ENCODE assay signal across 9 cellular contexts in genomic region chr17:39027440-39028035, GRCh38.
DNase-seq lines count a peak whose midpoint lies in the region; ATAC-seq and TF ChIP-seq lines count a peak whose summit lies in the region.
"Had no signal": no experiment of that assay in that cellular context is flagged by ENCODE, and none has a peak within 500 bp of the region (broad histone marks: within the 10 kb centered on the region; RNA-seq: fewer than 3 reads in every experiment).

No MANE protein-coding gene starts in this region.

- peaks cover 2% of the 10 kb centered on the region for H3K27me3 Mint-ChIP-seq in activated naive CD8-positive, alpha-beta T cell
- peaks cover 20% of the 10 kb centered on the region for H3K27me3 Mint-ChIP-seq in activated naive CD8-positive, alpha-beta T cell treated with anti-CD3 and anti-CD28 coated beads, Interleukin-2, amount 50 U/mL, for 24 hours

- TF ChIP-seq POLR2A in esophagus muscularis mucosa (IDR thresholded peaks at IDR 0.05; ENCODE audit: low read depth) (no peak), vagina (IDR thresholded peaks at IDR 0.05) (no peak)

- peak overlapping the region; percentile 56 for H3K4me3 Mint-ChIP-seq in activated naive CD8-positive, alpha-beta T cell
- no peak overlapping the region for H3K4me3 Mint-ChIP-seq in activated naive CD8-positive, alpha-beta T cell treated with anti-CD3 and anti-CD28 coated beads, Interleukin-2, amount 50 U/mL, for 24 hours

- DNase-seq in activated naive CD8-positive, alpha-beta T cell treated with anti-CD3 and anti-CD28 coated beads, Interleukin-2, amount 50 U/mL, for 24 hours = no peak
- DNase-seq in esophagus muscularis mucosa (ENCODE audit: extremely low spot score) (no peak), vagina (ENCODE audit: extremely low spot score in 2 of 2) (peak in 1 of 2 donors; percentile 19)
- DNase-seq in stimulated activated CD4-positive, alpha-beta T cell treated with anti-CD3 and anti-CD28 coated beads, Interleukin-2, amount 100 ng/mL, for 48 hours = no peak
- no peak for DNase-seq in central memory CD4-positive, alpha-beta T cell
- DNase-seq: NCI-H1436 treated with DMSO at 0.1 percent for 48 hours had no signal

- no peak overlapping the region for H3K27ac Mint-ChIP-seq in activated naive CD8-positive, alpha-beta T cell
- H3K27ac Mint-ChIP-seq in activated naive CD8-positive, alpha-beta T cell treated with anti-CD3 and anti-CD28 coated beads, Interleukin-2, amount 50 U/mL, for 24 hours = no peak overlapping the region

- H3K9me3 ChIP-seq in esophagus muscularis mucosa = no peaks in the 10 kb centered on the region
- H3K9me3 ChIP-seq in muscle layer of colon (ENCODE audit: low read length) = no peaks in the 10 kb centered on the region
- H3K9me3 ChIP-seq in vagina = no peaks in the 10 kb centered on the region

- no peak for ATAC-seq in activated naive CD8-positive, alpha-beta T cell treated with anti-CD3 and anti-CD28 coated beads, Interleukin-2, amount 50 U/mL, for 24 hours
- ATAC-seq in HG03565 (IDR thresholded peaks at IDR 0.05; ENCODE audit: unreplicated experiment) = no peak

- peaks cover 17% of the 10 kb centered on the region for H3K4me1 Mint-ChIP-seq in activated naive CD8-positive, alpha-beta T cell (ENCODE audit: low read depth)
- H3K4me1 Mint-ChIP-seq in activated naive CD8-positive, alpha-beta T cell treated with anti-CD3 and anti-CD28 coated beads, Interleukin-2, amount 50 U/mL, for 24 hours = peaks cover 7% of the 10 kb centered on the region

- no peak for TF ChIP-seq EP300 in esophagus muscularis mucosa (IDR thresholded peaks at IDR 0.05)

- 30% methylated on average over 21 of the region's 22 CpGs for WGBS in esophagus muscularis mucosa

- H3K4me1 ChIP-seq in esophagus muscularis mucosa = peaks cover 5 to 16% (median 14%) of the 10 kb centered on the region in 4 donors
- no peaks in the 10 kb centered on the region for H3K4me1 ChIP-seq in muscle layer of colon (ENCODE audit: insufficient read depth, low read length)
- H3K4me1 ChIP-seq in vagina = peaks cover 12% of the 10 kb centered on the region

- no peaks in the 10 kb centered on the region for H3K9me3 Mint-ChIP-seq in activated naive CD8-positive, alpha-beta T cell (ENCODE audit: low read depth)
- H3K9me3 Mint-ChIP-seq in activated naive CD8-positive, alpha-beta T cell treated with anti-CD3 and anti-CD28 coated beads, Interleukin-2, amount 50 U/mL, for 24 hours = no peaks in the 10 kb centered on the region

- intact Hi-C loops in esophagus muscularis mucosa (cut with DNase I) (no loop called here), vagina (cut with DNase I) (no loop called here)

- no peaks in the 10 kb centered on the region for H3K36me3 Mint-ChIP-seq in activated naive CD8-positive, alpha-beta T cell
- H3K36me3 Mint-ChIP-seq in activated naive CD8-positive, alpha-beta T cell treated with anti-CD3 and anti-CD28 coated beads, Interleukin-2, amount 50 U/mL, for 24 hours (ENCODE audit: low read depth) = no peaks in the 10 kb centered on the region

- H3K27me3 ChIP-seq in esophagus muscularis mucosa = peaks cover 0 to 15% (median 0%) of the 10 kb centered on the region in 4 donors
- peaks cover 0 to 4% of the 10 kb centered on the region in 2 donors for H3K27me3 ChIP-seq in muscle layer of colon (ENCODE audit: control insufficient read depth in 1 of 2, insufficient read depth in 2 of 2, low read length in 2 of 2)
- no peaks in the 10 kb centered on the region for H3K27me3 ChIP-seq in vagina

- H3K36me3 ChIP-seq in esophagus muscularis mucosa (no peaks in the 10 kb centered on the region), muscle layer of colon (ENCODE audit: insufficient read depth, low read length) (no peaks in the 10 kb centered on the region), vagina (no peaks in the 10 kb centered on the region)

- H3K4me3 ChIP-seq in esophagus muscularis mucosa (peak overlapping the region; percentile 49 to 64 (median 52)), muscle layer of colon (ENCODE audit: low read depth in 1 of 2, low read length in 2 of 2) (peak overlapping the region; percentile 16 to 41), vagina (peak overlapping the region; percentile 39 to 42)

- H3K9ac ChIP-seq in muscle layer of colon (ENCODE audit: low read length) = peak overlapping the region; percentile 5

- no peak for TF ChIP-seq CTCF in esophagus muscularis mucosa (IDR thresholded peaks at IDR 0.05)
- TF ChIP-seq CTCF in vagina (IDR thresholded peaks at IDR 0.05) = no peak

- peak overlapping the region; percentile 25 to 58 (median 48) for H3K27ac ChIP-seq in esophagus muscularis mucosa (replicated peaks in 1 of 4)
- no peak overlapping the region for H3K27ac ChIP-seq in muscle layer of colon (ENCODE audit: low read depth, low read length)
- H3K27ac ChIP-seq in vagina = peak overlapping the region; percentile 29
